11 cellular contexts compared by ENCODE assay signal in genomic region chrX:71543316-71543715, GRCh38. TPM values are rescaled to one million over a fixed set of nuclear protein-coding genes. Genes with fewer than 3 reads are reported as not detected.
DNase-seq lines count a peak whose midpoint lies in the region; ATAC-seq and TF ChIP-seq lines count a peak whose summit lies in the region.
"Had no signal": no experiment of that assay in that cellular context is flagged by ENCODE, and none has a peak within 500 bp of the region (broad histone marks: within the 10 kb centered on the region; RNA-seq: fewer than 3 reads in every experiment).

No MANE protein-coding gene starts in this region.

- peaks cover 63% of the 10 kb centered on the region for H3K4me1 Mint-ChIP-seq in activated CD4-positive, alpha-beta T cell treated with anti-CD3 and anti-CD28 coated beads for 36 hours
- H3K4me1 Mint-ChIP-seq in stimulated activated effector memory CD8-positive, alpha-beta T cell treated with anti-CD3 and anti-CD28 coated beads, Interleukin-12 subunit alpha, Interleukin-12 subunit beta, amount 100 ng/mL, for 72 hours = peaks cover 46% of the 10 kb centered on the region

- no peaks in the 10 kb centered on the region for H3K9me3 ChIP-seq in SJCRH30 (replicated peaks)
- H3K9me3 ChIP-seq: ovary, vagina had no signal

- H3K27ac Mint-ChIP-seq in activated CD4-positive, alpha-beta T cell treated with anti-CD3 and anti-CD28 coated beads for 36 hours = peak overlapping the region; percentile 98
- H3K27ac Mint-ChIP-seq in stimulated activated effector memory CD8-positive, alpha-beta T cell treated with anti-CD3 and anti-CD28 coated beads, Interleukin-12 subunit alpha, Interleukin-12 subunit beta, amount 100 ng/mL, for 72 hours = peak overlapping the region; percentile 83

- POLR2A ChIA-PET in activated CD4-positive, alpha-beta T cell treated with anti-CD3 and anti-CD28 coated beads for 36 hours (lab: Charles Lee) = interaction anchor here (6.1 kb wide), 1 partner anchor 10 kb away, joined by 56 read pairs; the partner anchor contains the start of gene OGT

- H3K27me3 Mint-ChIP-seq in activated CD4-positive, alpha-beta T cell treated with anti-CD3 and anti-CD28 coated beads for 36 hours = no peaks in the 10 kb centered on the region

- no peak overlapping the region for H3K4me3 ChIP-seq in SJCRH30
- no peak overlapping the region for H3K4me3 ChIP-seq in fibroblast of mammary gland (ENCODE audit: control insufficient read depth, low read depth, low read length)
- H3K4me3 ChIP-seq in H7 (ENCODE audit: insufficient read depth, low read depth, low read length) = no peak overlapping the region
- H3K4me3 ChIP-seq: ovary, vagina had no signal

- peaks cover 77% of the 10 kb centered on the region for H3K36me3 Mint-ChIP-seq in activated CD4-positive, alpha-beta T cell treated with anti-CD3 and anti-CD28 coated beads for 36 hours (ENCODE audit: low read depth)
- H3K36me3 Mint-ChIP-seq in stimulated activated effector memory CD8-positive, alpha-beta T cell treated with anti-CD3 and anti-CD28 coated beads, Interleukin-12 subunit alpha, Interleukin-12 subunit beta, amount 100 ng/mL, for 72 hours = peaks cover 100% of the 10 kb centered on the region

- H3K4me1 ChIP-seq in SJCRH30 = peaks cover 16% of the 10 kb centered on the region

- H3K36me3 ChIP-seq in SJCRH30 = peaks cover 63% of the 10 kb centered on the region
- peaks cover 2% of the 10 kb centered on the region for H3K36me3 ChIP-seq in H7 (replicated peaks; ENCODE audit: control insufficient read depth, insufficient read depth, low read length)
- H3K36me3 ChIP-seq: ovary had no signal

- peak overlapping the region; percentile 9; the same call in 1 of the 2 replicates for H3K27ac ChIP-seq in SJCRH30
- H3K27ac ChIP-seq: ovary, vagina had no signal

- no peak for TF ChIP-seq CTCF in fibroblast of mammary gland (conservative IDR thresholded peaks at IDR 0.05; ENCODE audit: control insufficient read depth, insufficient read depth, low read depth, low read length)

- DNase-seq in activated CD4-positive, alpha-beta T cell treated with anti-CD3 and anti-CD28 coated beads for 36 hours = no peak
- DNase-seq in activated CD4-positive, alpha-beta T cell treated with anti-CD3 and anti-CD28 coated beads, Interleukin-2, amount 50 U/mL, for 1 hour = no peak
- DNase-seq in SJCRH30 (peak in 1 of 2 experiments; percentile 13), fibroblast of mammary gland (ENCODE audit: low read depth) (peak; percentile 85), NCI-H2029 treated with DMSO at 0.1 percent for 48 hours (lab: John Stamatoyannopoulos, UW) (no peak), H7 (no peak)
- DNase-seq in stimulated activated effector memory CD8-positive, alpha-beta T cell treated with anti-CD3 and anti-CD28 coated beads, Interleukin-12 subunit alpha, Interleukin-12 subunit beta, amount 100 ng/mL, for 72 hours (ENCODE audit: low spot score in 2 of 2) = no peak
- DNase-seq: AML-193, ovary had no signal

- H3K4me3 Mint-ChIP-seq in activated CD4-positive, alpha-beta T cell treated with anti-CD3 and anti-CD28 coated beads for 36 hours = peak overlapping the region; percentile 96
- peak overlapping the region; percentile 98 for H3K4me3 Mint-ChIP-seq in stimulated activated effector memory CD8-positive, alpha-beta T cell treated with anti-CD3 and anti-CD28 coated beads, Interleukin-12 subunit alpha, Interleukin-12 subunit beta, amount 100 ng/mL, for 72 hours

- no peaks in the 10 kb centered on the region for H3K9me3 Mint-ChIP-seq in activated CD4-positive, alpha-beta T cell treated with anti-CD3 and anti-CD28 coated beads for 36 hours (ENCODE audit: low read depth)
- no peaks in the 10 kb centered on the region for H3K9me3 Mint-ChIP-seq in stimulated activated effector memory CD8-positive, alpha-beta T cell treated with anti-CD3 and anti-CD28 coated beads, Interleukin-12 subunit alpha, Interleukin-12 subunit beta, amount 100 ng/mL, for 72 hours

- H3K27me3 ChIP-seq in SJCRH30 = no peaks in the 10 kb centered on the region
- no peaks in the 10 kb centered on the region for H3K27me3 ChIP-seq in H7 (ENCODE audit: control insufficient read depth, insufficient read depth, low read length)
- H3K27me3 ChIP-seq: ovary, vagina had no signal

- CTCF ChIA-PET in activated CD4-positive, alpha-beta T cell treated with anti-CD3 and anti-CD28 coated beads for 36 hours (lab: Charles Lee) = interaction anchor here (1.6 kb wide), 1 partner anchor 9 kb away, joined by 6 read pairs; no protein-coding TSS in a partner anchor

- intact Hi-C loops in activated CD4-positive, alpha-beta T cell treated with anti-CD3 and anti-CD28 coated beads for 36 hours (cut with DNase I, micrococcal nuclease) = no loop called here

- peak; percentile 50 for ATAC-seq in activated CD4-positive, alpha-beta T cell treated with anti-CD3 and anti-CD28 coated beads for 36 hours
- ATAC-seq in stimulated activated effector memory CD8-positive, alpha-beta T cell treated with anti-CD3 and anti-CD28 coated beads, Interleukin-12 subunit alpha, Interleukin-12 subunit beta, amount 100 ng/mL, for 72 hours = peak; percentile 76
- ATAC-seq in GM21723 (IDR thresholded peaks at IDR 0.05; ENCODE audit: unreplicated experiment) = no peak

RNA-seq across cellular contexts. Expression of gene OGT, which starts 10.4 kb away (rescaled TPM):
- total RNA-seq in activated CD4-positive, alpha-beta T cell treated with anti-CD3 and anti-CD28 coated beads for 36 hours = 100 to 1,000 TPM; 331 to 339 TPM
- total RNA-seq in SJCRH30 (2014; rRNA removed; shearing (Covaris generic)) = 114 and 149 TPM in 2 replicates
- 74.9 and 88.1 TPM in 2 replicates for total RNA-seq in H7 (2014; rRNA removed; shearing (Covaris generic))

RNA-seq across cellular contexts. Expression of gene GCNA, which starts 34.9 kb away (rescaled TPM):
- total RNA-seq in activated CD4-positive, alpha-beta T cell treated with anti-CD3 and anti-CD28 coated beads for 36 hours = 1 to 10 TPM; 3.1 to 3.5 TPM
- total RNA-seq in SJCRH30 (2014; rRNA removed; shearing (Covaris generic)) = 0.26 and 0.48 TPM in 2 replicates
- total RNA-seq in H7 (2014; rRNA removed; shearing (Covaris generic)) = 0.55 and 1.1 TPM in 2 replicates
